9 cellular contexts compared by ENCODE assay signal in the genomic region with DNA sequence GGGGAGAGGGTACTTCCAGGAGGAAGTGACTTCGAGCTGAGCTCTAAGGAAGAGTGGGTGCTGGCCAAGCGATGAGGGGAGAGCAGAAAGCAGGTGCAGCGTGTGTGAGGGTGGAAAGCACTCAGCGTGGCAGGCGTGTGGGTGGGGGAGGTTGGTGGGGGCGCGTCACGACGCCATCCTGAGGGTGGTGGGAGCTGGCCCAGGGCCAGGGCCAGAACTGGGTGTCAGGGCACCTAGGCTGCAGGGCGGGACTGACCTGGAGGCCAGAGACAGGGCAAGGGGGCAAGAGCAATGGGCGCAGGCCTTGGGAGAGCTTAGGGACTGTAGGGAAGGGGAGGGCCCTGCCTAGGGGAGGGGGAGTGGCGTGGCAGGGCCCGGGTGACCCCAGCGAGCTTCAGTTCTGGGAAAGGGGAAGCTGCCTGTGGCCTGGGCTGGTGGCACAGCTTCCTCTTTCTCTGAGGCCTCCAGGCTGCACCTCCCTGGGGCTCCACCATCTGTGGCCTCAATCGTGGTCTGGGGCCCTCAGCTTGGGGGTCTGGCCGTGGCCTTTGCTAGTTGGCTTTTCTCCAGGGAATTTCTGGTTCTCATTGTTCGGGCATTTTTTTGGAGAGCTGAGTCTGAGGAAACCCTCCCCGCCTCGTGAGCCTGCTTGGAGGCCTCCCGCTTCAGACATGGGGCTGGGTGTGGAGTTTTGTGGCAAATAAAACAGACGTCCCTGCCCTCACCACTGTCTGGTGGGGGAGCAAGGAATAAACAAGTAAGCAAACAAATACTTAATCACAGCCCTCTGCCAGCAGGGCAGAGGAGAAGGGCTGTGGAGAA. TPM values are rescaled to one million over a fixed set of nuclear protein-coding genes. Genes with fewer than 3 reads are reported as not detected.
A peak's percentile ranks its signal among the peaks of the same experiment; 100 is the strongest.
DNase-seq lines count a peak whose midpoint lies in the region; ATAC-seq, FAIRE-seq and TF ChIP-seq lines count a peak whose summit lies in the region.
"Had no signal": no experiment of that assay in that cellular context is flagged by ENCODE, and none has a peak within 500 bp of the region (broad histone marks: within the 10 kb centered on the region; RNA-seq: fewer than 3 reads in every experiment).

No MANE protein-coding gene starts in this region.

- ATAC-seq in HG02884 (IDR thresholded peaks at IDR 0.05; ENCODE audit: unreplicated experiment), result peak; percentile 61
- ATAC-seq in T-helper 17 cell, result peak; percentile 62
- peak; percentile 51 for ATAC-seq in Right ventricle myocardium inferior
- no peak for ATAC-seq in SK-N-SH treated with all-trans-retinoic acid at 6 μM for 48 hours

- DNase-seq in T-helper 17 cell (no peak), Right ventricle myocardium inferior (ENCODE audit: missing footprints) (peak; percentile 92), small intestine (no peak), HK-2 (ENCODE audit: unreplicated experiment) (no peak)

- H3K4me3 Mint-ChIP-seq in T-helper 17 cell, result peak overlapping the region; percentile 84

- no peak overlapping the region for H3K4me3 ChIP-seq in small intestine (ENCODE audit: low read depth in 1 of 2, low read length in 2 of 2)

- H3K9me3 ChIP-seq in T-helper 17 cell (ENCODE audit: control insufficient read depth, low read length, poor library complexity, severe bottlenecking), result no peaks in the 10 kb centered on the region
- H3K9me3 ChIP-seq in small intestine (ENCODE audit: control insufficient read depth, low read depth), result no peaks in the 10 kb centered on the region

- peak overlapping the region; percentile 87 for H3K27ac Mint-ChIP-seq in T-helper 17 cell

- TF ChIP-seq POLR2A in GM18951 (IDR thresholded peaks at IDR 0.05; ENCODE audit: extremely low read depth, insufficient read depth, insufficient read length), result peak; percentile 40

- in situ Hi-C loops in GM18951 (cut with MboI; ENCODE audit: low sequenced_read_pairs, unreplicated experiment), result no loop called here

- H3K36me3 ChIP-seq in small intestine (ENCODE audit: control insufficient read depth in 2 of 2, insufficient read depth in 2 of 2, low read length in 2 of 2), result no peaks in the 10 kb centered on the region

- peaks cover 2 to 9% of the 10 kb centered on the region in 2 donors for H3K4me1 ChIP-seq in small intestine (ENCODE audit: control insufficient read depth in 2 of 2, insufficient read depth in 1 of 2, low read depth in 1 of 2, low read length in 1 of 2)

- H3K27me3 Mint-ChIP-seq in T-helper 17 cell, result no peaks in the 10 kb centered on the region

- WGBS in small intestine, 3 donors, result 55 to 73% (median 65%) methylated on average over 21 of the region's 21 CpGs

- peaks cover 57% of the 10 kb centered on the region for H3K4me1 Mint-ChIP-seq in T-helper 17 cell

- H3K27ac ChIP-seq in small intestine (ENCODE audit: low read depth in 1 of 2, low read length in 1 of 2), result peak overlapping the region; percentile 8 to 55
- H3K27ac ChIP-seq: parathyroid adenoma had no signal

- H3K36me3 Mint-ChIP-seq in T-helper 17 cell (ENCODE audit: low read depth), result peaks cover 2% of the 10 kb centered on the region

- intact Hi-C loops in Right ventricle myocardium inferior (cut with DNase I), result no loop called here

- H3K27me3 ChIP-seq in small intestine (ENCODE audit: control insufficient read depth in 2 of 2, insufficient read depth in 2 of 2, low read length in 2 of 2), result no peaks in the 10 kb centered on the region

- FAIRE-seq in small intestine (lab: Jason Lieb, UNC), result no peak
- FAIRE-seq: TTC549 had no signal

TF ChIP-seq in SK-N-SH treated with all-trans-retinoic acid at 6 μM for 48 hours, 23 proteins besides CTCF, POLR2A, EP300 and RAD21:
- TF ChIP-seq, protein P1, sequence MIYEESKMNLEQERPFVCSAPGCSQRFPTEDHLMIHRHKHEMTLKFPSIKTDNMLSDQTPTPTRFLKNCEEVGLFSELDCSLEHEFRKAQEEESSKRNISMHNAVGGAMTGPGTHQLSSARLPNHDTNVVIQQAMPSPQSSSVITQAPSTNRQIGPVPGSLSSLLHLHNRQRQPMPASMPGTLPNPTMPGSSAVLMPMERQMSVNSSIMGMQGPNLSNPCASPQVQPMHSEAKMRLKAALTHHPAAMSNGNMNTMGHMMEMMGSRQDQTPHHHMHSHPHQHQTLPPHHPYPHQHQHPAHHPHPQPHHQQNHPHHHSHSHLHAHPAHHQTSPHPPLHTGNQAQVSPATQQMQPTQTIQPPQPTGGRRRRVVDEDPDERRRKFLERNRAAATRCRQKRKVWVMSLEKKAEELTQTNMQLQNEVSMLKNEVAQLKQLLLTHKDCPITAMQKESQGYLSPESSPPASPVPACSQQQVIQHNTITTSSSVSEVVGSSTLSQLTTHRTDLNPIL (CRISPR knock-in tag; IDR thresholded peaks at IDR 0.05; ENCODE audit: low read depth), result no peak
- TF ChIP-seq RARB (CRISPR knock-in tag; IDR thresholded peaks at IDR 0.05), result no peak
- no peak for TF ChIP-seq ISL1 (CRISPR knock-in tag; IDR thresholded peaks at IDR 0.05)
- TF ChIP-seq ZNF565 (CRISPR knock-in tag; conservative IDR thresholded peaks at IDR 0.05; ENCODE audit: low read depth), result no peak
- TF ChIP-seq OSR1 (CRISPR knock-in tag; IDR thresholded peaks at IDR 0.05), result no peak
- TF ChIP-seq CSDC2 (CRISPR knock-in tag; IDR thresholded peaks at IDR 0.05), result no peak

RNA-seq across cellular contexts. Expression of a gene that starts 8.9 kb away (rescaled TPM):
- total RNA-seq in T-helper 17 cell (100 to 1,000 TPM; 139 to 169 TPM), Right ventricle myocardium inferior (2.3 TPM)
- 1 to 10 TPM in 2 of 3 donors, under 1 TPM in 1; 0.67 to 3.3 (median 1.1) TPM for polyA plus RNA-seq in small intestine

Comparison
In these comparisons a context has a peak if more than half of its experiments do, and no peak if none do; other contexts are left out.
1. RNA of a gene that starts 8.9 kb away (total RNA-seq): 139 to 169 TPM in T-helper 17 cell; 2.3 TPM in Right ventricle myocardium inferior (single experiment); every median in the first group is over 10 times any median in the second.